Comparison of ENCODE assay signal across 8 cellular contexts in genomic region chr16:56520251-56520577, GRCh38. TPM values are rescaled to one million over a fixed set of nuclear protein-coding genes. Genes with fewer than 3 reads are reported as not detected.
A peak's percentile ranks its signal among the peaks of the same experiment; 100 is the strongest.
DNase-seq lines count a peak whose midpoint lies in the region; ATAC-seq, FAIRE-seq and TF ChIP-seq lines count a peak whose summit lies in the region.

No MANE protein-coding gene starts in this region.

- DNase-seq in activated T-cell treated with anti-CD3 and anti-CD28 coated beads, Interleukin-2, amount 50 U/mL, for 72 hours = no peak
- no peak for DNase-seq in activated T-cell treated with anti-CD3 and anti-CD28 coated beads, Interleukin-2, amount 50 U/mL, for 48 hours
- DNase-seq in HepG2 (ENCODE audit: low spot score) = no peak
- no peak for DNase-seq in thyroid gland
- no peak for DNase-seq in OCI-M1 (lab: John Stamatoyannopoulos, UW)
- no peak for DNase-seq in hepatic stellate cell (ENCODE audit: low spot score)

- TF ChIP-seq RAD21 in HepG2 (CRISPR knock-in tag; IDR thresholded peaks at IDR 0.05) = no peak

- H3K27ac ChIP-seq in angular gyrus (ENCODE audit: low read depth, low read length) = peak overlapping the region; percentile 99
- H3K27ac ChIP-seq in HepG2 (ENCODE audit: extremely low read length, insufficient read depth, low read length) = peak overlapping the region; percentile 42
- H3K27ac ChIP-seq in thyroid gland = peak overlapping the region; percentile 86 to 89 (median 89)

- TF ChIP-seq POLR2A in HepG2 (IDR thresholded peaks at IDR 0.05; ENCODE audit: insufficient read depth in 1 of 2, low read depth in 2 of 2, low read length in 2 of 2) (no peak), thyroid gland (IDR thresholded peaks at IDR 0.05) (no peak)

- peak overlapping the region; percentile 70 for H3K27ac Mint-ChIP-seq in activated T-cell treated with anti-CD3 and anti-CD28 coated beads, Interleukin-2, amount 50 U/mL, for 72 hours

- H3K4me2 ChIP-seq in HepG2 (ENCODE audit: low read depth, low read length) = peak overlapping the region; percentile 90

- H3K4me3 Mint-ChIP-seq in activated T-cell treated with anti-CD3 and anti-CD28 coated beads, Interleukin-2, amount 50 U/mL, for 72 hours = peak overlapping the region; percentile 83 to 85

- H3K9me3 ChIP-seq in HepG2 (ENCODE audit: low read length) (no peaks in the 10 kb centered on the region), thyroid gland (no peaks in the 10 kb centered on the region)

- BruUV-seq in HepG2 (replicated peaks; lab: Mats Ljungman, UMichigan) = no TSS peak

- no peaks in the 10 kb centered on the region for H3K79me2 ChIP-seq in HepG2 (ENCODE audit: insufficient read depth, low read length)

- no peak for ATAC-seq in activated T-cell treated with anti-CD3 and anti-CD28 coated beads, Interleukin-2, amount 50 U/mL, for 72 hours (replicated peaks in 1 of 2)
- ATAC-seq in HepG2 = peak; percentile 52
- no peak for ATAC-seq in GM19324 (IDR thresholded peaks at IDR 0.05; ENCODE audit: low FRiP score, unreplicated experiment)

- TF ChIP-seq EP300 in HepG2 (IDR thresholded peaks at IDR 0.05; ENCODE audit: low read depth in 2 of 2, low read length in 2 of 2) = no peak
- TF ChIP-seq EP300 in HepG2 (CRISPR knock-in tag; IDR thresholded peaks at IDR 0.05; ENCODE audit: borderline replicate concordance) = no peak

- in situ Hi-C loops in HepG2 (cut with HindIII; ENCODE audit: extremely low pct_ligation_motif_present, low pct_unique_long_range_greater_than_20kb) = no loop called here

- H3K36me3 ChIP-seq in HepG2 (replicated peaks in 1 of 2; ENCODE audit: control insufficient read depth in 1 of 2, insufficient read depth in 2 of 2, low read length in 2 of 2) (no peaks in the 10 kb centered on the region), thyroid gland (no peaks in the 10 kb centered on the region)

- FAIRE-seq in HepG2 (lab: Jason Lieb, UNC) = no peak

- no peaks in the 10 kb centered on the region for H4K20me1 ChIP-seq in HepG2 (ENCODE audit: insufficient read depth, low read length)

- peaks cover 30% of the 10 kb centered on the region for H3K4me1 Mint-ChIP-seq in activated T-cell treated with anti-CD3 and anti-CD28 coated beads, Interleukin-2, amount 50 U/mL, for 72 hours (ENCODE audit: low read depth)

- TF ChIP-seq CTCF in HepG2 (CRISPR knock-in tag; IDR thresholded peaks at IDR 0.05) = no peak
- TF ChIP-seq CTCF in thyroid gland (IDR thresholded peaks at IDR 0.05) = no peak

- H3K4me1 ChIP-seq in HepG2 (ENCODE audit: insufficient read depth, low read length) (peaks cover 32% of the 10 kb centered on the region), thyroid gland (peaks cover 16 to 25% of the 10 kb centered on the region in 2 donors)

- peak overlapping the region; percentile 74 for H2AFZ ChIP-seq in HepG2 (ENCODE audit: low read length)

- peak overlapping the region; percentile 70 for H3K9ac ChIP-seq in HepG2 (ENCODE audit: insufficient read depth, low read depth, low read length)

- H3K9me3 Mint-ChIP-seq in activated T-cell treated with anti-CD3 and anti-CD28 coated beads, Interleukin-2, amount 50 U/mL, for 72 hours = no peaks in the 10 kb centered on the region

- H3K4me3 ChIP-seq in HepG2 (replicated peaks in 1 of 3; ENCODE audit: insufficient read depth in 1 of 3, low read depth in 2 of 3, low read length in 3 of 3) (peak overlapping the region; percentile 71 to 95 (median 87)), thyroid gland (replicated peaks in 1 of 3) (peak overlapping the region in 1 of 3 donors; percentile 86)

- H3K36me3 Mint-ChIP-seq in activated T-cell treated with anti-CD3 and anti-CD28 coated beads, Interleukin-2, amount 50 U/mL, for 72 hours (ENCODE audit: insufficient read depth in 2 of 2) = no peaks in the 10 kb centered on the region

- no peaks in the 10 kb centered on the region for H3K27me3 Mint-ChIP-seq in activated T-cell treated with anti-CD3 and anti-CD28 coated beads, Interleukin-2, amount 50 U/mL, for 72 hours (ENCODE audit: low read depth)

- no peaks in the 10 kb centered on the region; a peak in 2 of 5 replicates for H3K27me3 ChIP-seq in HepG2 (ENCODE audit: control insufficient read depth in 1 of 2, insufficient read depth in 2 of 2, low read length in 2 of 2)
- no peaks in the 10 kb centered on the region for H3K27me3 ChIP-seq in thyroid gland

- WGBS in HepG2 (ENCODE audit: low lambda C conversion rate) = 4% methylated on average over 4 of the region's 4 CpGs
- 26 to 32% methylated on average over 4 of the region's 4 CpGs for WGBS in thyroid gland, 2 donors

- POLR2A ChIA-PET in HepG2 (lab: Yijun Ruan, JAX) = interaction anchor here (1.1 kb wide), 1 partner anchor 41 kb away, joined by 3 read pairs; no protein-coding TSS in a partner anchor

- intact Hi-C loops in HepG2 (cut with micrococcal nuclease; ENCODE audit: unreplicated experiment) (no loop called here), thyroid gland (cut with DNase I) (no loop called here)

- CTCF ChIA-PET in HepG2 (lab: Yijun Ruan, JAX; ENCODE audit: low intra/inter-chr PET ratio, low total read pairs) = no interaction called here

TF ChIP-seq in HepG2, 621 proteins besides CTCF, POLR2A, EP300 and RAD21 (continues in another document):
- TF ChIP-seq POLR2AphosphoS5 (IDR thresholded peaks at IDR 0.05; ENCODE audit: low read depth, low read length) (no peak), ZNF431 (CRISPR knock-in tag; IDR thresholded peaks at IDR 0.05; ENCODE audit: borderline replicate concordance, low read depth) (no peak), SP1 (IDR thresholded peaks at IDR 0.05) (no peak), SP1 (CRISPR knock-in tag; IDR thresholded peaks at IDR 0.05) (no peak), TARDBP (CRISPR knock-in tag; IDR thresholded peaks at IDR 0.05) (no peak), KDM2A (CRISPR knock-in tag; IDR thresholded peaks at IDR 0.05; ENCODE audit: borderline replicate concordance, low read depth) (no peak)

RNA-seq across cellular contexts. Expression of gene BBS2, which starts 0.4 kb away (rescaled TPM):
- 10 to 100 TPM; 25.7 to 27.6 TPM for total RNA-seq in activated T-cell treated with anti-CD3 and anti-CD28 coated beads, Interleukin-2, amount 50 U/mL, for 72 hours
- total RNA-seq in HepG2 (2016; rRNA removed; fragmentation: Illumina TruSeq; extraction: Trizol) = 59.7 and 63.5 TPM in 2 replicates
- 11.6 and 13.5 TPM in 2 replicates for total RNA-seq in HepG2 (2016; cell fraction: cytosol; rRNA removed; fragmentation: Illumina TruSeq; extraction: Trizol; ENCODE audit: low read depth)
- total RNA-seq in HepG2 (2016; cell fraction: insoluble cytoplasmic fraction; rRNA removed; fragmentation: Illumina TruSeq; extraction: Trizol) = 58.4 and 59.3 TPM in 2 replicates
- total RNA-seq in HepG2 (2016; cell fraction: membrane; rRNA removed; fragmentation: Illumina TruSeq; extraction: Trizol) = 13.6 and 15.7 TPM in 2 replicates
- total RNA-seq in HepG2 (2016; cell fraction: nucleus; rRNA removed; fragmentation: Illumina TruSeq; extraction: Trizol) = 42.3 and 45.1 TPM in 2 replicates
- polyA plus RNA-seq in HepG2 (2011; rRNA removed) = 58.2 and 68.3 TPM in 2 replicates
- polyA plus RNA-seq in HepG2 (2011; cell fraction: cytosol; rRNA removed) = 25.1 and 27.0 TPM in 2 replicates
- 95.3 and 104 TPM in 2 replicates for polyA plus RNA-seq in HepG2 (2011; cell fraction: nucleus; rRNA removed)
- 30.0 and 44.8 TPM in 2 replicates for polyA plus RNA-seq in HepG2 (2012)
- 2.8 and 2.9 TPM in 2 replicates for polyA plus RNA-seq in HepG2 (2016; cell fraction: cytosol; fragmentation: Illumina TruSeq; extraction: Trizol; ENCODE audit: low read depth)
- 44.4 and 54.3 TPM in 2 replicates for polyA plus RNA-seq in HepG2 (2016; cell fraction: insoluble cytoplasmic fraction; fragmentation: Illumina TruSeq; extraction: Trizol; ENCODE audit: low read depth)
- 3.6 and 5.8 TPM in 2 replicates for polyA plus RNA-seq in HepG2 (2016; cell fraction: membrane; fragmentation: Illumina TruSeq; extraction: Trizol; ENCODE audit: low read depth)
- polyA plus RNA-seq in HepG2 (2016; cell fraction: nucleus; fragmentation: Illumina TruSeq; extraction: Trizol; ENCODE audit: insufficient read depth, low read depth) = 51.0 and 65.6 TPM in 2 replicates
- 43.0 and 46.6 TPM in 2 replicates for polyA minus RNA-seq in HepG2 (2011; rRNA and poly(A)+ RNA removed; ENCODE audit: low replicate concordance)
- 29.7 and 39.9 TPM in 2 replicates for polyA minus RNA-seq in HepG2 (2011; cell fraction: cytosol; rRNA and poly(A)+ RNA removed)
- 56.1 and 67.9 TPM in 2 replicates for polyA minus RNA-seq in HepG2 (2011; cell fraction: nucleus; rRNA and poly(A)+ RNA removed)
- total RNA-seq in thyroid gland = 10 to 100 TPM; 55.1 to 98.6 (median 57.4) TPM

RNA-seq across cellular contexts. Expression of gene MT4, which starts 44.7 kb away (rescaled TPM):
- total RNA-seq in activated T-cell treated with anti-CD3 and anti-CD28 coated beads, Interleukin-2, amount 50 U/mL, for 72 hours = not detected
- total RNA-seq in HepG2 (2016; rRNA removed; fragmentation: Illumina TruSeq; extraction: Trizol) (not detected in 2 replicates), thyroid gland (not detected)
- total RNA-seq in HepG2 (2016; cell fraction: cytosol; rRNA removed; fragmentation: Illumina TruSeq; extraction: Trizol; ENCODE audit: low read depth) = not detected in 2 replicates
- total RNA-seq in HepG2 (2016; cell fraction: insoluble cytoplasmic fraction; rRNA removed; fragmentation: Illumina TruSeq; extraction: Trizol) = not detected in 2 replicates
- not detected in 2 replicates for total RNA-seq in HepG2 (2016; cell fraction: membrane; rRNA removed; fragmentation: Illumina TruSeq; extraction: Trizol)
- not detected in 2 replicates for total RNA-seq in HepG2 (2016; cell fraction: nucleus; rRNA removed; fragmentation: Illumina TruSeq; extraction: Trizol)
- polyA plus RNA-seq in HepG2 (2011; rRNA removed) = not detected in 2 replicates
- polyA plus RNA-seq in HepG2 (2011; cell fraction: cytosol; rRNA removed) = not detected in 2 replicates
- not detected in 2 replicates for polyA plus RNA-seq in HepG2 (2011; cell fraction: nucleus; rRNA removed)
- polyA plus RNA-seq in HepG2 (2012) = not detected in 2 replicates
- not detected in 2 replicates for polyA plus RNA-seq in HepG2 (2016; cell fraction: cytosol; fragmentation: Illumina TruSeq; extraction: Trizol; ENCODE audit: low read depth)
- polyA plus RNA-seq in HepG2 (2016; cell fraction: insoluble cytoplasmic fraction; fragmentation: Illumina TruSeq; extraction: Trizol; ENCODE audit: low read depth) = not detected in 2 replicates
- not detected in 2 replicates for polyA plus RNA-seq in HepG2 (2016; cell fraction: membrane; fragmentation: Illumina TruSeq; extraction: Trizol; ENCODE audit: low read depth)
- polyA plus RNA-seq in HepG2 (2016; cell fraction: nucleus; fragmentation: Illumina TruSeq; extraction: Trizol; ENCODE audit: insufficient read depth, low read depth) = not detected in 2 replicates
- not detected in 2 replicates for polyA minus RNA-seq in HepG2 (2011; rRNA and poly(A)+ RNA removed; ENCODE audit: low replicate concordance)
- polyA minus RNA-seq in HepG2 (2011; cell fraction: cytosol; rRNA and poly(A)+ RNA removed) = not detected in 2 replicates
- not detected in 2 replicates for polyA minus RNA-seq in HepG2 (2011; cell fraction: nucleus; rRNA and poly(A)+ RNA removed)

Comparison
In these comparisons a context has a peak if more than half of its experiments do, and no peak if none do; other contexts are left out.
1. H3K27ac ChIP-seq: peak in every context shown above with its lines; median percentile 99 in angular gyrus; 89 in thyroid gland; 42 in HepG2.